Comparison of ENCODE assay signal across 1 cellular context in genomic region chr10:34748357-34748756, GRCh38.
TF ChIP-seq lines count a peak whose summit lies in the region.

No MANE protein-coding gene starts in this region.

TF ChIP-seq in GM23338, 12 proteins besides CTCF, POLR2A, EP300 and RAD21 (continued from another document):
- TF ChIP-seq ETS1 (IDR thresholded peaks at IDR 0.05) = no peak
- no peak for TF ChIP-seq STAT1 (IDR thresholded peaks at IDR 0.05; ENCODE audit: unreplicated experiment)
